ENCODE assay signal across 21 cellular contexts in the genomic region with DNA sequence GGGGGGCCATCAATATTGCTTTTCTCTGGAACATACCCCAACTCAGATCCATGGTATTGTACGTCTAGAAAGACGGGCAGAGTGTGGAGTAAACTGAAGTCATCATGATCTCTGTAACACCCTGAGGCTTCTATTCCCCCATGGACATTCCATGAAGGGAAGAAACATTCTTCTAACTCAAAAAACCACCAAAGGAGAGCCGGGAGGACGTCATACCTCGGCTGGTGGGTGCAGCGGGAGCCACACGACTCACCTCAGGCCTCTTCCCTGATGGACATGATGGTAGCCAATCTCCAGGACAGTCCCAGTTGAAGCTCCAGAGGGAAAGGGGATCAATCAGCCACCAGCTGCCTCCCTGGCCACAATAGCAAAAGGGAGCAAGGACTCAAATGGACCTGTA.
"Had no signal": no experiment of that assay in that cellular context is flagged by ENCODE, and none has a peak within 500 bp of the region (broad histone marks: within the 10 kb centered on the region; RNA-seq: fewer than 3 reads in every experiment).

No MANE protein-coding gene starts in this region.

- H3K4me1 ChIP-seq: Peyer's patch had no signal

- DNase-seq: activated CD4-positive, alpha-beta T cell treated with anti-CD3 and anti-CD28 coated beads for 4 hours; activated CD8-positive, alpha-beta memory T cell treated with anti-CD3 and anti-CD28 coated beads, Interleukin-2, amount 50 U/mL, for 4 hours; activated CD8-positive, alpha-beta T cell treated with anti-CD3 and anti-CD28 coated beads for 36 hours; activated naive CD4-positive, alpha-beta T cell treated with anti-CD3 and anti-CD28 coated beads, Interleukin-2, amount 50 U/mL, for 16 hours; activated naive CD8-positive, alpha-beta T cell treated with anti-CD3 and anti-CD28 coated beads, Interleukin-2, amount 10 ng/mL, durations not matched to agents 7 days and 5 days; aorta; KG1; MV-4-11; NCI-H1092 treated with DMSO at 0.1 percent for 48 hours; NCI-H1417 treated with DMSO at 0.1 percent for 48 hours; NCI-H1694 treated with DMSO at 0.1 percent for 48 hours; NCI-H2029 treated with DMSO at 0.1 percent for 48 hours; NCI-H510A treated with DMSO at 0.1 percent for 48 hours; NCI-H69; NK-92 treated with Interleukin-12 subunit alpha and Interleukin-12 subunit beta, amount 100 ng/mL, for 24 hours; Peyer's patch; Right ventricle myocardium superior; SJCRH30 had no signal

- H3K36me3 ChIP-seq: cardiac muscle cell, Peyer's patch, SJCRH30 had no signal

- H3K4me3 ChIP-seq: cardiac muscle cell, Peyer's patch, SJCRH30 had no signal

- H3K27ac ChIP-seq: cardiac muscle cell, Peyer's patch, RWPE1, SJCRH30 had no signal

- H3K27me3 ChIP-seq: cardiac muscle cell, Peyer's patch, SJCRH30 had no signal

- H3K9me3 ChIP-seq: Peyer's patch, SJCRH30 had no signal

- ATAC-seq: activated CD4-positive, CD25-positive, alpha-beta regulatory T cell treated with anti-CD3 and anti-CD28 coated beads, Interleukin-2, amount 50 U/mL, for 24 hours; activated CD8-positive, alpha-beta T cell treated with anti-CD3 and anti-CD28 coated beads for 36 hours had no signal
